Comparison of ENCODE assay signal across 8 cellular contexts in genomic region chr5:142324377-142324870, GRCh38. TPM values are rescaled to one million over a fixed set of nuclear protein-coding genes. Genes with fewer than 3 reads are reported as not detected.
DNase-seq lines count a peak whose midpoint lies in the region; ATAC-seq and TF ChIP-seq lines count a peak whose summit lies in the region.

No MANE protein-coding gene starts in this region.

- H3K9ac ChIP-seq in smooth muscle cell (ENCODE audit: low read depth) = peak overlapping the region; percentile 88

- H3K9me3 ChIP-seq in DOHH2 (ENCODE audit: control insufficient read depth, insufficient read depth, low read length) (no peaks in the 10 kb centered on the region), right atrium auricular region (no peaks in the 10 kb centered on the region), smooth muscle cell (replicated peaks; ENCODE audit: low read depth) (no peaks in the 10 kb centered on the region)

- peak overlapping the region; percentile 49 for H3K4me2 ChIP-seq in DOHH2 (ENCODE audit: low read length)
- H3K4me2 ChIP-seq in smooth muscle cell = peak overlapping the region; percentile 97

- H3K36me3 Mint-ChIP-seq in activated T-helper 2 cell treated with anti-CD3 and anti-CD28 coated beads, Interferon-gamma antibody, Interleukin-2, Interleukin-4, amounts not matched to agents 10 μg/mL and 5 μg/mL and 100 μg/mL, durations not matched to agents 14 hours and 24 hours and 36 hours (ENCODE audit: low read depth) = no peaks in the 10 kb centered on the region

- H4K20me1 ChIP-seq in DOHH2 (ENCODE audit: control insufficient read depth, insufficient read depth, low read depth, low read length) (peaks cover 17% of the 10 kb centered on the region), smooth muscle cell (ENCODE audit: low read depth) (peaks cover 53% of the 10 kb centered on the region)

- H3K4me3 ChIP-seq in DOHH2 (ENCODE audit: low read length) = peak overlapping the region; percentile 20; the same call in 1 of the 2 replicates
- H3K4me3 ChIP-seq in right atrium auricular region = peak overlapping the region; percentile 72 to 79
- H3K4me3 ChIP-seq in smooth muscle cell = peak overlapping the region; percentile 90

- H3K27me3 Mint-ChIP-seq in activated T-helper 2 cell treated with anti-CD3 and anti-CD28 coated beads, Interferon-gamma antibody, Interleukin-2, Interleukin-4, amounts not matched to agents 10 μg/mL and 5 μg/mL and 100 μg/mL, durations not matched to agents 14 hours and 24 hours and 36 hours (ENCODE audit: low read depth) = peaks cover 40% of the 10 kb centered on the region

- H3K4me3 Mint-ChIP-seq in activated T-helper 2 cell treated with anti-CD3 and anti-CD28 coated beads, Interferon-gamma antibody, Interleukin-2, Interleukin-4, amounts not matched to agents 10 μg/mL and 5 μg/mL and 100 μg/mL, durations not matched to agents 14 hours and 24 hours and 36 hours (ENCODE audit: low read depth) = peak overlapping the region; percentile 83

- H3K27me3 ChIP-seq in DOHH2 (ENCODE audit: control insufficient read depth, low read length) = peaks cover 69% of the 10 kb centered on the region
- no peaks in the 10 kb centered on the region for H3K27me3 ChIP-seq in right atrium auricular region
- H3K27me3 ChIP-seq in smooth muscle cell (ENCODE audit: low read depth) = no peaks in the 10 kb centered on the region

- WGBS in smooth muscle cell (ENCODE audit: low lambda C conversion rate) = under 1% methylated on average over 42 of the region's 42 CpGs

- H3F3A ChIP-seq in DOHH2 (ENCODE audit: control insufficient read depth, insufficient read depth) = no peaks in the 10 kb centered on the region
- H3F3A ChIP-seq in smooth muscle cell (ENCODE audit: low read depth) = peaks cover 40% of the 10 kb centered on the region

- TF ChIP-seq CTCF in DOHH2 (IDR thresholded peaks at IDR 0.05; ENCODE audit: low read depth, low read length, poor library complexity, severe bottlenecking) (peak; percentile 26), right atrium auricular region (IDR thresholded peaks at IDR 0.05) (peak in 1 of 2 donors; percentile 21), smooth muscle cell (IDR thresholded peaks at IDR 0.05; ENCODE audit: borderline replicate concordance, insufficient read depth, poor library complexity, severe bottlenecking) (peak; percentile 15)

- H3K79me2 ChIP-seq in DOHH2 (ENCODE audit: control insufficient read depth, low read length) (no peaks in the 10 kb centered on the region), smooth muscle cell (ENCODE audit: low read depth) (peaks cover 63% of the 10 kb centered on the region)

- no peaks in the 10 kb centered on the region for H3K9me2 ChIP-seq in DOHH2 (replicated peaks; ENCODE audit: control insufficient read depth, low read length)

- DNase-seq in activated T-helper 2 cell treated with anti-CD3 and anti-CD28 coated beads, Interferon-gamma antibody, Interleukin-2, Interleukin-4, amounts not matched to agents 10 μg/mL and 5 μg/mL and 100 μg/mL, durations not matched to agents 14 hours and 24 hours and 36 hours (ENCODE audit: low spot score) = no peak
- no peak for DNase-seq in right atrium auricular region (ENCODE audit: low spot score)
- no peak for DNase-seq in smooth muscle cell (lab: John Stamatoyannopoulos, UW; ENCODE audit: unreplicated experiment)
- DNase-seq in CD1c-positive myeloid dendritic cell (ENCODE audit: extremely low spot score) = no peak
- DNase-seq in hepatic stellate cell (ENCODE audit: low spot score) = no peak

- no peak overlapping the region for H3K27ac Mint-ChIP-seq in activated T-helper 2 cell treated with anti-CD3 and anti-CD28 coated beads, Interferon-gamma antibody, Interleukin-2, Interleukin-4, amounts not matched to agents 10 μg/mL and 5 μg/mL and 100 μg/mL, durations not matched to agents 14 hours and 24 hours and 36 hours

- H3K4me1 Mint-ChIP-seq in activated T-helper 2 cell treated with anti-CD3 and anti-CD28 coated beads, Interferon-gamma antibody, Interleukin-2, Interleukin-4, amounts not matched to agents 10 μg/mL and 5 μg/mL and 100 μg/mL, durations not matched to agents 14 hours and 24 hours and 36 hours (ENCODE audit: low read depth) = peaks cover 31% of the 10 kb centered on the region

- H3K27ac ChIP-seq in DOHH2 (ENCODE audit: low read depth, low read length) (no peak overlapping the region), right atrium auricular region (peak overlapping the region; percentile 85 to 89), smooth muscle cell (ENCODE audit: low read depth) (peak overlapping the region; percentile 94)

- no peaks in the 10 kb centered on the region for H3K9me3 Mint-ChIP-seq in activated T-helper 2 cell treated with anti-CD3 and anti-CD28 coated beads, Interferon-gamma antibody, Interleukin-2, Interleukin-4, amounts not matched to agents 10 μg/mL and 5 μg/mL and 100 μg/mL, durations not matched to agents 14 hours and 24 hours and 36 hours

- ATAC-seq in GM19467 (IDR thresholded peaks at IDR 0.05; ENCODE audit: unreplicated experiment) = peak; percentile 39
- peak; percentile 39 for ATAC-seq in HG03521 (IDR thresholded peaks at IDR 0.05; ENCODE audit: unreplicated experiment)

- H3K36me3 ChIP-seq in DOHH2 (ENCODE audit: control insufficient read depth, low read length) = no peaks in the 10 kb centered on the region
- H3K36me3 ChIP-seq in right atrium auricular region = no peaks in the 10 kb centered on the region
- H3K36me3 ChIP-seq in smooth muscle cell (ENCODE audit: low read depth) = no peaks in the 10 kb centered on the region

- H2AFZ ChIP-seq in smooth muscle cell (ENCODE audit: low read depth) = no peak overlapping the region

- intact Hi-C loops in activated T-helper 2 cell treated with anti-CD3 and anti-CD28 coated beads, Interferon-gamma antibody, Interleukin-2, Interleukin-4, amounts not matched to agents 10 μg/mL and 5 μg/mL and 100 μg/mL, durations not matched to agents 14 hours and 24 hours and 36 hours (cut with micrococcal nuclease) = loop anchor here (1.0 to 2.0 kb wide), 2 partner anchors 33 to 108 kb away; no protein-coding TSS in a partner anchor

- H3K4me1 ChIP-seq in DOHH2 (ENCODE audit: control insufficient read depth, low read length) (peaks cover 9% of the 10 kb centered on the region; the same call in 1 of the 2 replicates), right atrium auricular region (peaks cover 0 to 69% of the 10 kb centered on the region in 2 donors), smooth muscle cell (ENCODE audit: low read depth) (peaks cover 46% of the 10 kb centered on the region)

RNA-seq across cellular contexts. Expression of gene SPRY4, which starts 0.4 kb away (rescaled TPM):
- total RNA-seq in activated T-helper 2 cell treated with anti-CD3 and anti-CD28 coated beads, Interferon-gamma antibody, Interleukin-2, Interleukin-4, amounts not matched to agents 10 μg/mL and 5 μg/mL and 100 μg/mL, durations not matched to agents 14 hours and 24 hours and 36 hours = 0.64 TPM in 2 replicates
- 10 to 100 TPM; 19.9 to 33.7 TPM for total RNA-seq in right atrium auricular region
- total RNA-seq in smooth muscle cell = 62.7 and 74.2 TPM in 2 replicates
- polyA plus RNA-seq in smooth muscle cell = 47.4 and 49.3 TPM in 2 replicates

Comparison
In these comparisons a context has a peak if more than half of its experiments do, and no peak if none do; other contexts are left out.
1. H3K4me3 ChIP-seq: peak in every context shown above with its lines; median percentile 90 in smooth muscle cell; 76 in right atrium auricular region; 20 in DOHH2.
2. RNA of gene SPRY4, which starts 0.4 kb away (total RNA-seq): 62.7 to 74.2 TPM in smooth muscle cell and 19.9 to 33.7 TPM in right atrium auricular region; 0.64 TPM in activated T-helper 2 cell treated with anti-CD3 and anti-CD28 coated beads, Interferon-gamma antibody, Interleukin-2, Interleukin-4, amounts not matched to agents 10 μg/mL and 5 μg/mL and 100 μg/mL, durations not matched to agents 14 hours and 24 hours and 36 hours; every median in the first group is over 10 times any median in the second.